In genomic region chr22:39528080-39528661, GRCh38 we compare ENCODE assay signal across 1 cellular context.
A peak's percentile ranks its signal among the peaks of the same experiment; 100 is the strongest.
TF ChIP-seq lines count a peak whose summit lies in the region.

No MANE protein-coding gene starts in this region.

TF ChIP-seq in HepG2, 621 proteins besides CTCF, POLR2A, EP300 and RAD21:
- TF ChIP-seq ZNF770 (CRISPR knock-in tag; IDR thresholded peaks at IDR 0.05), result no peak
- no peak for TF ChIP-seq DDIT3 (CRISPR knock-in tag; IDR thresholded peaks at IDR 0.05)
- 0 out of 2 replicates have a peak, but pooled peaks have one; percentile 4 for TF ChIP-seq SP4 (CRISPR knock-in tag; IDR thresholded peaks at IDR 0.05)
- TF ChIP-seq NR3C1 (CRISPR knock-in tag; IDR thresholded peaks at IDR 0.05), result no peak
TF ChIP-seq in HepG2: peak in this region for 1.
